ENCODE assay signal across 19 cellular contexts in genomic region chr10:69972951-69973350, GRCh38.
"Had no signal": no experiment of that assay in that cellular context is flagged by ENCODE, and none has a peak within 500 bp of the region (broad histone marks: within the 10 kb centered on the region; RNA-seq: fewer than 3 reads in every experiment).

No MANE protein-coding gene starts in this region.

- H3K4me3 ChIP-seq: gastroesophageal sphincter, psoas muscle, right lobe of liver, spleen, tibial nerve had no signal

- H3K27ac ChIP-seq: gastroesophageal sphincter, psoas muscle, right lobe of liver, spleen, tibial nerve had no signal

- ATAC-seq: activated naive CD4-positive, alpha-beta T cell treated with anti-CD3 and anti-CD28 coated beads, Interleukin-2, amount 50 U/mL, for 72 hours; gastroesophageal sphincter; psoas muscle; right lobe of liver; stimulated activated memory B cell treated with anti-CD40 and anti-IgM and Interleukin-4, amounts not matched to agents 10 μg/mL and 1 μg/mL and 100 μg/mL, for 72 hours had no signal

- H3K27ac Mint-ChIP-seq: activated CD4-positive, alpha-beta T cell treated with anti-CD3 and anti-CD28 coated beads, Interleukin-2, amount 10 ng/mL, durations not matched to agents 7 days and 5 days; endodermal cell; nephron progenitor cell; stimulated activated memory B cell treated with anti-CD40 and anti-IgM and Interleukin-4, amounts not matched to agents 10 μg/mL and 1 μg/mL and 100 μg/mL, for 72 hours had no signal

- H3K4me1 Mint-ChIP-seq: stimulated activated memory B cell treated with anti-CD40 and anti-IgM and Interleukin-4, amounts not matched to agents 10 μg/mL and 1 μg/mL and 100 μg/mL, for 72 hours had no signal

- H3K4me1 ChIP-seq: gastroesophageal sphincter, psoas muscle, right lobe of liver, tibial nerve had no signal

- H3K36me3 ChIP-seq: gastroesophageal sphincter, right lobe of liver, spleen, tibial nerve had no signal

- H3K27me3 ChIP-seq: gastroesophageal sphincter, right lobe of liver had no signal

- DNase-seq: activated CD4-positive, alpha-beta T cell treated with anti-CD3 and anti-CD28 coated beads, Interleukin-2, amount 10 ng/mL, durations not matched to agents 7 days and 5 days; activated T-cell treated with anti-CD3 and anti-CD28 coated beads for 4 hours; amygdala; cerebellar nuclear complex; dermis blood vessel endothelial cell; endodermal cell; erythroblast; kidney glomerular epithelial cell; mesendoderm; nephron progenitor cell; psoas muscle; right lobe of liver; spleen; stimulated activated CD4-positive, alpha-beta T cell treated with anti-CD3 and anti-CD28 coated beads, Interleukin-1b, Interleukin-23, amount 100 ng/mL, for 48 hours; T-helper 1 cell had no signal

- H3K9me3 ChIP-seq: psoas muscle, right lobe of liver had no signal

- H3K4me3 Mint-ChIP-seq: activated CD4-positive, alpha-beta T cell treated with anti-CD3 and anti-CD28 coated beads, Interleukin-2, amount 10 ng/mL, durations not matched to agents 7 days and 5 days; endodermal cell; nephron progenitor cell; stimulated activated memory B cell treated with anti-CD40 and anti-IgM and Interleukin-4, amounts not matched to agents 10 μg/mL and 1 μg/mL and 100 μg/mL, for 72 hours had no signal
